In genomic region chr6:159063549-159063948, GRCh38 we compare ENCODE assay signal across 17 cellular contexts. TPM values are rescaled to one million over a fixed set of nuclear protein-coding genes. Genes with fewer than 3 reads are reported as not detected.
DNase-seq lines count a peak whose midpoint lies in the region; ATAC-seq and TF ChIP-seq lines count a peak whose summit lies in the region.
"Had no signal": no experiment of that assay in that cellular context is flagged by ENCODE, and none has a peak within 500 bp of the region (broad histone marks: within the 10 kb centered on the region; RNA-seq: fewer than 3 reads in every experiment).

No MANE protein-coding gene starts in this region.

- intact Hi-C loops in esophagus squamous epithelium (cut with DNase I) = no loop called here

- H3K36me3 ChIP-seq in esophagus squamous epithelium = no peaks in the 10 kb centered on the region
- H3K36me3 ChIP-seq: tibial nerve had no signal

- H3K4me1 Mint-ChIP-seq in activated CD4-positive, alpha-beta T cell treated with anti-CD3 and anti-CD28 coated beads, Interleukin-2, amount 10 ng/mL, durations not matched to agents 7 days and 5 days = peaks cover 77% of the 10 kb centered on the region
- H3K4me1 Mint-ChIP-seq in T-cell = peaks cover 84 to 95% (median 93%) of the 10 kb centered on the region in 3 donors
- peaks cover 98% of the 10 kb centered on the region for H3K4me1 Mint-ChIP-seq in stimulated activated naive CD8-positive, alpha-beta T cell treated with anti-CD3 and anti-CD28 coated beads, Interleukin-15, amount 100 ng/mL, for 72 hours

- CTCF ChIA-PET in activated CD4-positive, alpha-beta T cell treated with anti-CD3 and anti-CD28 coated beads, Interleukin-2, amount 10 ng/mL, durations not matched to agents 7 days and 5 days (lab: Charles Lee) = interaction anchor here (0.7 to 2.6 kb wide), 12 partner anchors 12 to 71 kb away, joined by 3 to 10 read pairs (median 4); partner anchors contain the start of gene TAGAP
- CTCF ChIA-PET in T-cell (lab: Charles Lee) = interaction anchor here (0.7 to 3.0 kb wide), 10 partner anchors 9 to 55 kb away, joined by 3 to 48 read pairs (median 5); partner anchors contain the start of gene TAGAP (in 2 of the 2)

- peak overlapping the region; percentile 98 for H3K27ac Mint-ChIP-seq in activated CD4-positive, alpha-beta T cell treated with anti-CD3 and anti-CD28 coated beads, Interleukin-2, amount 10 ng/mL, durations not matched to agents 7 days and 5 days
- H3K27ac Mint-ChIP-seq in T-cell = peak overlapping the region; percentile 98 to 99
- H3K27ac Mint-ChIP-seq in stimulated activated naive CD8-positive, alpha-beta T cell treated with anti-CD3 and anti-CD28 coated beads, Interleukin-15, amount 100 ng/mL, for 72 hours = peak overlapping the region; percentile 88 to 95

- no peak overlapping the region for H3K4me3 ChIP-seq in esophagus squamous epithelium
- H3K4me3 ChIP-seq: A549, tibial nerve had no signal

- H3K27ac ChIP-seq in esophagus squamous epithelium = peak overlapping the region in 3 of 4 donors; percentile 30 to 63 (median 57)
- H3K27ac ChIP-seq: A549 had no signal

- no peaks in the 10 kb centered on the region for H3K27me3 Mint-ChIP-seq in activated CD4-positive, alpha-beta T cell treated with anti-CD3 and anti-CD28 coated beads, Interleukin-2, amount 10 ng/mL, durations not matched to agents 7 days and 5 days
- no peaks in the 10 kb centered on the region for H3K27me3 Mint-ChIP-seq in T-cell
- no peaks in the 10 kb centered on the region for H3K27me3 Mint-ChIP-seq in stimulated activated naive CD8-positive, alpha-beta T cell treated with anti-CD3 and anti-CD28 coated beads, Interleukin-15, amount 100 ng/mL, for 72 hours

- H3K27me3 ChIP-seq in esophagus squamous epithelium = peaks cover 0 to 16% (median 0%) of the 10 kb centered on the region in 4 donors
- H3K27me3 ChIP-seq: tibial nerve had no signal

- no peaks in the 10 kb centered on the region for H3K4me1 ChIP-seq in esophagus squamous epithelium
- H3K4me1 ChIP-seq: A549 had no signal

- H3K9me3 ChIP-seq in esophagus squamous epithelium = no peaks in the 10 kb centered on the region
- H3K9me3 ChIP-seq: A549, tibial nerve had no signal

- TF ChIP-seq CTCF in esophagus squamous epithelium (IDR thresholded peaks at IDR 0.05) = no peak

- no peak for TF ChIP-seq POLR2A in esophagus squamous epithelium (IDR thresholded peaks at IDR 0.05)

- H3K36me3 Mint-ChIP-seq in activated CD4-positive, alpha-beta T cell treated with anti-CD3 and anti-CD28 coated beads, Interleukin-2, amount 10 ng/mL, durations not matched to agents 7 days and 5 days (ENCODE audit: low read depth) = peaks cover 32% of the 10 kb centered on the region
- H3K36me3 Mint-ChIP-seq in T-cell = no peaks in the 10 kb centered on the region

- ATAC-seq in T-cell (replicated peaks in 1 of 4) = no peak
- no peak for ATAC-seq in stimulated activated naive CD8-positive, alpha-beta T cell treated with anti-CD3 and anti-CD28 coated beads, Interleukin-15, amount 100 ng/mL, for 72 hours
- ATAC-seq: A549, Panc1 had no signal

- no peak for DNase-seq in activated CD4-positive, alpha-beta T cell treated with anti-CD3 and anti-CD28 coated beads, Interleukin-2, amount 10 ng/mL, durations not matched to agents 7 days and 5 days
- no peak for DNase-seq in activated CD4-positive, alpha-beta T cell treated with anti-CD3 and anti-CD28 coated beads, Interleukin-2, amount 50 U/mL, for 48 hours
- DNase-seq in T-cell = no peak
- no peak for DNase-seq in esophagus squamous epithelium (lab: John Stamatoyannopoulos, UW)
- DNase-seq in stimulated activated naive CD8-positive, alpha-beta T cell treated with anti-CD3 and anti-CD28 coated beads, Interleukin-15, amount 100 ng/mL, for 72 hours = no peak
- no peak for DNase-seq in T1000 (lab: John Stamatoyannopoulos, UW)
- DNase-seq in GDM1 (lab: John Stamatoyannopoulos, UW) = no peak
- DNase-seq in NCI-H2029 (lab: John Stamatoyannopoulos, UW) = no peak
- DNase-seq: activated CD4-positive, alpha-beta T cell treated with anti-CD3 and anti-CD28 coated beads for 4 hours; central memory CD4-positive, alpha-beta T cell; NCI-H2029 treated with DMSO at 0.1 percent for 48 hours; NCI-H69 had no signal

- peak overlapping the region; percentile 6 for H3K4me3 Mint-ChIP-seq in activated CD4-positive, alpha-beta T cell treated with anti-CD3 and anti-CD28 coated beads, Interleukin-2, amount 10 ng/mL, durations not matched to agents 7 days and 5 days
- peak overlapping the region in 1 of 3 donors; percentile 77 for H3K4me3 Mint-ChIP-seq in T-cell
- H3K4me3 Mint-ChIP-seq in stimulated activated naive CD8-positive, alpha-beta T cell treated with anti-CD3 and anti-CD28 coated beads, Interleukin-15, amount 100 ng/mL, for 72 hours = peak overlapping the region; percentile 36 to 72

- 73 to 76% methylated on average over 5 to 6 of the region's 6 CpGs for WGBS in esophagus squamous epithelium, 2 donors

- POLR2A ChIA-PET in activated CD4-positive, alpha-beta T cell treated with anti-CD3 and anti-CD28 coated beads, Interleukin-2, amount 10 ng/mL, durations not matched to agents 7 days and 5 days (lab: Charles Lee) = no interaction called here
- POLR2A ChIA-PET in T-cell (lab: Charles Lee) = interaction anchor here (0.9 to 4.0 kb wide), 10 partner anchors 19 to 275 kb away, joined by 3 to 95 read pairs (median 4); partner anchors contain the start of gene TAGAP (in 2 of the 2)

- H3K9me3 Mint-ChIP-seq in activated CD4-positive, alpha-beta T cell treated with anti-CD3 and anti-CD28 coated beads, Interleukin-2, amount 10 ng/mL, durations not matched to agents 7 days and 5 days = peaks cover 5% of the 10 kb centered on the region
- H3K9me3 Mint-ChIP-seq in T-cell = no peaks in the 10 kb centered on the region
- H3K9me3 Mint-ChIP-seq in stimulated activated naive CD8-positive, alpha-beta T cell treated with anti-CD3 and anti-CD28 coated beads, Interleukin-15, amount 100 ng/mL, for 72 hours = peaks cover 3 to 10% of the 10 kb centered on the region in 2 donors

RNA-seq across cellular contexts. Expression of gene TAGAP, which starts 18.8 kb away (rescaled TPM):
- total RNA-seq in activated CD4-positive, alpha-beta T cell treated with anti-CD3 and anti-CD28 coated beads, Interleukin-2, amount 10 ng/mL, durations not matched to agents 7 days and 5 days = 10 to 100 TPM; 60.3 to 67.9 TPM
- 100 to 1,000 TPM; 110 to 224 (median 128) TPM for total RNA-seq in T-cell
- total RNA-seq in esophagus squamous epithelium = 1 to 10 TPM in 3 of 4 donors, under 1 TPM in 1; 0.83 to 3.6 (median 2.4) TPM
- total RNA-seq: glomerular endothelial cell, HT1080 had no signal

Comparison
In these comparisons a context has a peak if more than half of its experiments do, and no peak if none do; other contexts are left out.
1. RNA of gene TAGAP, which starts 18.8 kb away (total RNA-seq): 110 to 224 TPM in T-cell and 60.3 to 67.9 TPM in activated CD4-positive, alpha-beta T cell treated with anti-CD3 and anti-CD28 coated beads, Interleukin-2, amount 10 ng/mL, durations not matched to agents 7 days and 5 days; 0.83 to 3.6 TPM in esophagus squamous epithelium; every median in the first group is over 10 times any median in the second.
2. Peak in every context shown above with its lines, with median percentiles within 50 percentile points of each other: H3K27ac Mint-ChIP-seq.